In genomic region chr7:90337106-90337505, GRCh38 we compare ENCODE assay signal across 21 cellular contexts. TPM values are rescaled to one million over a fixed set of nuclear protein-coding genes. Genes with fewer than 3 reads are reported as not detected.
"Had no signal": no experiment of that assay in that cellular context is flagged by ENCODE, and none has a peak within 500 bp of the region (broad histone marks: within the 10 kb centered on the region; RNA-seq: fewer than 3 reads in every experiment).

No MANE protein-coding gene starts in this region.

- H3K9me3 ChIP-seq: lower lobe of right lung had no signal

- DNase-seq: activated CD4-positive, alpha-beta T cell treated with anti-CD3 and anti-CD28 coated beads for 4 hours; activated CD8-positive, alpha-beta memory T cell treated with anti-CD3 and anti-CD28 coated beads, Interleukin-2, amount 50 U/mL, for 48 hours; activated CD8-positive, alpha-beta T cell treated with anti-CD3 and anti-CD28 coated beads, Interleukin-2, amount 10 ng/mL, durations not matched to agents 7 days and 5 days; activated gamma-delta T cell; activated T-cell treated with anti-CD3 and anti-CD28 coated beads, Interleukin-2, amount 50 U/mL, for 72 hours; amniotic stem cell; erythroblast; left colon; lower lobe of right lung; spleen; stimulated activated naive CD8-positive, alpha-beta T cell treated with anti-CD3 and anti-CD28 coated beads, Interleukin-15, amount 100 ng/mL, for 72 hours; T-helper 17 cell had no signal

- H3K27me3 ChIP-seq: cardiac muscle cell, hepatocyte, spleen had no signal

- H3K4me1 ChIP-seq: lower lobe of right lung, spleen had no signal

- H3K4me3 Mint-ChIP-seq: activated CD8-positive, alpha-beta T cell treated with anti-CD3 and anti-CD28 coated beads, Interleukin-2, amount 10 ng/mL, durations not matched to agents 7 days and 5 days; activated T-cell treated with anti-CD3 and anti-CD28 coated beads, Interleukin-2, amount 50 U/mL, for 72 hours; neural crest cell; stimulated activated naive CD8-positive, alpha-beta T cell treated with anti-CD3 and anti-CD28 coated beads, Interleukin-15, amount 100 ng/mL, for 72 hours; T-helper 17 cell; type B pancreatic cell had no signal

- H3K36me3 ChIP-seq: cardiac muscle cell, lower lobe of right lung, spleen had no signal

- H3K27ac Mint-ChIP-seq: activated CD8-positive, alpha-beta T cell treated with anti-CD3 and anti-CD28 coated beads, Interleukin-2, amount 10 ng/mL, durations not matched to agents 7 days and 5 days; activated naive CD4-positive, alpha-beta T cell treated with anti-CD3 and anti-CD28 coated beads, Interleukin-2, amount 50 U/mL, for 72 hours; activated T-cell treated with anti-CD3 and anti-CD28 coated beads, Interleukin-2, amount 50 U/mL, for 72 hours; T-helper 17 cell; type B pancreatic cell had no signal

- H3K4me3 ChIP-seq: cardiac muscle cell, hepatocyte, lower lobe of right lung, spleen had no signal

- H3K4me2 ChIP-seq: hepatocyte had no signal

- H3K79me2 ChIP-seq: hepatocyte had no signal

- H3K4me1 Mint-ChIP-seq: stimulated activated naive CD8-positive, alpha-beta T cell treated with anti-CD3 and anti-CD28 coated beads, Interleukin-15, amount 100 ng/mL, for 72 hours had no signal

- ATAC-seq: activated CD8-positive, alpha-beta T cell treated with anti-CD3 and anti-CD28 coated beads, Interleukin-2, amount 10 ng/mL, durations not matched to agents 7 days and 5 days; activated naive CD4-positive, alpha-beta T cell treated with anti-CD3 and anti-CD28 coated beads, Interleukin-2, amount 50 U/mL, for 72 hours; activated T-cell treated with anti-CD3 and anti-CD28 coated beads, Interleukin-2, amount 50 U/mL, for 72 hours; left colon; lower lobe of right lung; sciatic nerve; stimulated activated naive CD8-positive, alpha-beta T cell treated with anti-CD3 and anti-CD28 coated beads, Interleukin-15, amount 100 ng/mL, for 72 hours; T-helper 17 cell had no signal

- H3K9me3 Mint-ChIP-seq: activated naive CD4-positive, alpha-beta T cell treated with anti-CD3 and anti-CD28 coated beads, Interleukin-2, amount 50 U/mL, for 72 hours; activated T-cell treated with anti-CD3 and anti-CD28 coated beads, Interleukin-2, amount 50 U/mL, for 72 hours; neural crest cell; stimulated activated naive CD8-positive, alpha-beta T cell treated with anti-CD3 and anti-CD28 coated beads, Interleukin-15, amount 100 ng/mL, for 72 hours; type B pancreatic cell had no signal

- H3K27ac ChIP-seq: cardiac muscle cell, hepatocyte, lower lobe of right lung, spleen had no signal

- H2AFZ ChIP-seq: hepatocyte had no signal

- H3K36me3 Mint-ChIP-seq: activated naive CD4-positive, alpha-beta T cell treated with anti-CD3 and anti-CD28 coated beads, Interleukin-2, amount 50 U/mL, for 72 hours; type B pancreatic cell had no signal

RNA-seq across cellular contexts. Expression of gene FAM237B, which starts 16.0 kb away (rescaled TPM):
- total RNA-seq: activated CD8-positive, alpha-beta T cell treated with anti-CD3 and anti-CD28 coated beads, Interleukin-2, amount 10 ng/mL, durations not matched to agents 7 days and 5 days; activated naive CD4-positive, alpha-beta T cell treated with anti-CD3 and anti-CD28 coated beads, Interleukin-2, amount 50 U/mL, for 72 hours; activated T-cell treated with anti-CD3 and anti-CD28 coated beads, Interleukin-2, amount 50 U/mL, for 72 hours; cardiac muscle cell; hepatocyte; left colon; lower lobe of right lung; neural crest cell; osteocyte; pulmonary artery endothelial cell; sciatic nerve; spleen; T-helper 17 cell; temporal lobe had no signal
- polyA plus RNA-seq: cardiac muscle cell, hepatocyte, spleen had no signal
